In the genomic region with DNA sequence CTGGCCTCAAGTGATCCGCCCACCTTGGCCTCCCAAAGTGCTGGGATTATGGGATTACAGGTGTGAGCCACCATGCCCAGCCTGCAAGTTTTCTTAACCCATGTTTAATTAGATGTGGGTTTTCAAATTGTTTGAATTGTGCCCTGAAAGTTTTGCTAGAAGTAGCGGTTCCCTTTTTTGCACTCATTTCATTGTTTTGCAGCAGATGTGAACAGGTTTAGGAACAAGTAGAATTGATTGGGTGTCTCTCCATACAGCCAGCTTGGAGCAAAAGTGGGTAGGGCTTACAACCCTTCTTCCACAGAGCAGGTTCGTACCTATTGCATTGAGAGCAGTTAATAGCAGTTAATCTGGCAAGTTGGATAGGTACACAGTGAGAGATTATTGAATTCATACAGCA, we compare ENCODE assay signal across 23 cellular contexts. TPM values are rescaled to one million over a fixed set of nuclear protein-coding genes. Genes with fewer than 3 reads are reported as not detected.
"Had no signal": no experiment of that assay in that cellular context is flagged by ENCODE, and none has a peak within 500 bp of the region (broad histone marks: within the 10 kb centered on the region; RNA-seq: fewer than 3 reads in every experiment).

No MANE protein-coding gene starts in this region.

- FAIRE-seq: TTC549 had no signal

- H3K27ac Mint-ChIP-seq: activated CD4-positive, alpha-beta memory T cell treated with anti-CD3 and anti-CD28 coated beads for 36 hours; activated CD4-positive, alpha-beta T cell treated with anti-CD3 and anti-CD28 coated beads, Interleukin-2, amount 10 ng/mL, durations not matched to agents 7 days and 5 days; activated T-cell treated with anti-CD3 and anti-CD28 coated beads, Interleukin-2, amount 50 U/mL, for 72 hours; T-cell had no signal

- H3K27ac ChIP-seq: coronary artery, SK-N-MC had no signal

- H3K27me3 Mint-ChIP-seq: activated CD4-positive, alpha-beta memory T cell treated with anti-CD3 and anti-CD28 coated beads for 36 hours; activated CD4-positive, alpha-beta T cell treated with anti-CD3 and anti-CD28 coated beads, Interleukin-2, amount 10 ng/mL, durations not matched to agents 7 days and 5 days; T-cell had no signal

- DNase-seq: activated CD4-positive, alpha-beta memory T cell treated with anti-CD3 and anti-CD28 coated beads for 36 hours; activated CD4-positive, alpha-beta T cell treated with anti-CD3 and anti-CD28 coated beads, Interleukin-2, amount 10 ng/mL, durations not matched to agents 7 days and 5 days; activated CD4-positive, CD25-positive, alpha-beta regulatory T cell; activated T-cell treated with anti-CD3 and anti-CD28 coated beads, Interleukin-2, amount 50 U/mL, for 72 hours; caudate nucleus; Karpas-422; NCI-H1092; NCI-H1417; NCI-H2029; NCI-H345; NCI-H510A; NCI-H526 treated with DMSO at 0.1 percent for 48 hours; NCI-H82; T-cell; T-helper 2 cell; T1000 had no signal

- H3K9me3 Mint-ChIP-seq: activated CD4-positive, alpha-beta memory T cell treated with anti-CD3 and anti-CD28 coated beads for 36 hours; activated CD4-positive, alpha-beta T cell treated with anti-CD3 and anti-CD28 coated beads, Interleukin-2, amount 10 ng/mL, durations not matched to agents 7 days and 5 days; activated naive CD4-positive, alpha-beta T cell treated with anti-CD3 and anti-CD28 coated beads, Interleukin-2, amount 50 U/mL, for 72 hours; activated T-cell treated with anti-CD3 and anti-CD28 coated beads, Interleukin-2, amount 50 U/mL, for 72 hours; T-cell had no signal

- H3K4me3 ChIP-seq: coronary artery, SK-N-MC had no signal

- ATAC-seq: activated naive CD4-positive, alpha-beta T cell treated with anti-CD3 and anti-CD28 coated beads, Interleukin-2, amount 50 U/mL, for 72 hours; activated T-cell treated with anti-CD3 and anti-CD28 coated beads, Interleukin-2, amount 50 U/mL, for 72 hours; Right ventricle myocardium inferior; T-cell had no signal

- H3K4me3 Mint-ChIP-seq: activated CD4-positive, alpha-beta memory T cell treated with anti-CD3 and anti-CD28 coated beads for 36 hours; activated CD4-positive, alpha-beta T cell treated with anti-CD3 and anti-CD28 coated beads, Interleukin-2, amount 10 ng/mL, durations not matched to agents 7 days and 5 days; activated T-cell treated with anti-CD3 and anti-CD28 coated beads, Interleukin-2, amount 50 U/mL, for 72 hours; T-cell had no signal

RNA-seq across cellular contexts. Expression of gene GAS2L1, which starts 22.3 kb away (rescaled TPM):
- total RNA-seq: OCI-LY7 had no signal

RNA-seq across cellular contexts. Expression of gene RASL10A, which starts 31.3 kb away (rescaled TPM):
- total RNA-seq: cerebellum had no signal
